ENCODE assay signal across 11 cellular contexts in the genomic region with DNA sequence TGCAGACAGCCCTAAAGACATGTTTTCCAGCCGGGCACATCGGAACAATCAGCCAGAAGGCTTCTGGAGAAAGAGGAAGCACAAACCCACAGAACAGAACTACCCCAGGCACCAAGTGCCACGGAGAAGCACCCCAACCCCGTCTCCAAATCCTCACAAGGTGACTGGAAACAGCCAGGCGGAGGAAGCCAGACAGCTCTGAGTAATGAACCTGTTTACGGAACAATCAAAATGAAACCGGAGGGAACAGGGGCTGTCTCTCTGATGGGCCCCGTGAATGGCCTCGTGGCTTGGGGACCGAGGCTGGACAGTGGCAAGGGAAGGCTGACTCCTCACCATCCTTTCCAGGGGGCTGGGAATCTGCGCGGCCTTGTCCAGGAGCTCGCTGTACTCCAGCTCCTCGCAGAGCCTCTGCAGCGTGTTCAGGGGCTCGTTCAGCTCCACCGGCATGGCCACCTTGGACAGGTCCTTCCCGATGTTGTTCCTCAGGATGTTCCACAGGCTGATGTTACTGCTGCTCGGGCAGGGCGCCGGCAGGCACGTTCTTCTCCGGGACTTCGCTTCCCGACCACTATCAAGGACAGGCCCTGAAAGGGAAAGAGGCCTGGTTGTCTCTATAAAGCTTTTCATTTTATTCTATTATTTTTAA.
A peak's percentile ranks its signal among the peaks of the same experiment; 100 is the strongest.
DNase-seq lines count a peak whose midpoint lies in the region; ATAC-seq, FAIRE-seq and TF ChIP-seq lines count a peak whose summit lies in the region.
"Had no signal": no experiment of that assay in that cellular context is flagged by ENCODE, and none has a peak within 500 bp of the region (broad histone marks: within the 10 kb centered on the region; RNA-seq: fewer than 3 reads in every experiment).

No MANE protein-coding gene starts in this region.

- no peak overlapping the region for H3K4me3 ChIP-seq in skeletal muscle tissue (ENCODE audit: low read length in 3 of 3)
- H3K4me3 ChIP-seq: SK-N-MC had no signal

- H3K4me1 Mint-ChIP-seq in activated naive CD8-positive, alpha-beta T cell treated with anti-CD3 and anti-CD28 coated beads for 36 hours = peaks cover 30% of the 10 kb centered on the region
- peaks cover 11% of the 10 kb centered on the region for H3K4me1 Mint-ChIP-seq in nephron progenitor cell

- TF ChIP-seq CTCF in nephron progenitor cell (IDR thresholded peaks at IDR 0.05) (no peak), D721Med (IDR thresholded peaks at IDR 0.05; ENCODE audit: insufficient read depth, missing control alignments) (no peak)

- H3K36me3 ChIP-seq in skeletal muscle tissue (ENCODE audit: control insufficient read depth in 3 of 3, insufficient read depth in 3 of 3, low read length in 3 of 3) = peaks cover 0 to 2% (median 0%) of the 10 kb centered on the region in 3 donors
- H3K36me3 ChIP-seq: neutrophil had no signal

- ATAC-seq in GM19025 (IDR thresholded peaks at IDR 0.05; ENCODE audit: low read depth, unreplicated experiment) = peak; percentile 42
- peak; percentile 46 for ATAC-seq in HG02852 (IDR thresholded peaks at IDR 0.05; ENCODE audit: unreplicated experiment)
- no peak for ATAC-seq in HG03139 (IDR thresholded peaks at IDR 0.05; ENCODE audit: unreplicated experiment)

- H3K9ac ChIP-seq in skeletal muscle tissue (ENCODE audit: low read depth in 1 of 3, low read length in 3 of 3) = no peak overlapping the region

- H3K4me3 Mint-ChIP-seq in activated naive CD8-positive, alpha-beta T cell treated with anti-CD3 and anti-CD28 coated beads for 36 hours = no peak overlapping the region
- H3K4me3 Mint-ChIP-seq in nephron progenitor cell = no peak overlapping the region

- no peaks in the 10 kb centered on the region for H3K27me3 Mint-ChIP-seq in activated naive CD8-positive, alpha-beta T cell treated with anti-CD3 and anti-CD28 coated beads for 36 hours
- H3K27me3 Mint-ChIP-seq in nephron progenitor cell (ENCODE audit: low read depth, poor library complexity) = peaks cover 5% of the 10 kb centered on the region

- H3K4me1 ChIP-seq in skeletal muscle tissue (ENCODE audit: control insufficient read depth in 3 of 3, insufficient read depth in 3 of 3, low read length in 3 of 3) = peaks cover 2 to 8% (median 2%) of the 10 kb centered on the region in 3 donors

- H3K27me3 ChIP-seq in skeletal muscle tissue (ENCODE audit: control insufficient read depth in 3 of 3, insufficient read depth in 3 of 3, low read length in 3 of 3) = no peaks in the 10 kb centered on the region

- no peaks in the 10 kb centered on the region for H3K9me3 Mint-ChIP-seq in activated naive CD8-positive, alpha-beta T cell treated with anti-CD3 and anti-CD28 coated beads for 36 hours
- H3K9me3 Mint-ChIP-seq in nephron progenitor cell = no peaks in the 10 kb centered on the region

- no peak for FAIRE-seq in D721Med (lab: Jason Lieb, UNC)

- peaks cover 49% of the 10 kb centered on the region for H3K36me3 Mint-ChIP-seq in activated naive CD8-positive, alpha-beta T cell treated with anti-CD3 and anti-CD28 coated beads for 36 hours
- H3K36me3 Mint-ChIP-seq in nephron progenitor cell (ENCODE audit: low read depth) = no peaks in the 10 kb centered on the region

- H3K27ac ChIP-seq in skeletal muscle tissue (ENCODE audit: low read depth, low read length) = peak overlapping the region; percentile 34
- H3K27ac ChIP-seq: neutrophil, SK-N-MC had no signal

- no peaks in the 10 kb centered on the region for H3K9me3 ChIP-seq in skeletal muscle tissue (ENCODE audit: control insufficient read depth in 3 of 3, low read length in 3 of 3)
- H3K9me3 ChIP-seq: neutrophil had no signal

- peak overlapping the region; percentile 74 for H3K27ac Mint-ChIP-seq in activated naive CD8-positive, alpha-beta T cell treated with anti-CD3 and anti-CD28 coated beads for 36 hours
- no peak overlapping the region for H3K27ac Mint-ChIP-seq in nephron progenitor cell

- DNase-seq in activated naive CD8-positive, alpha-beta T cell treated with anti-CD3 and anti-CD28 coated beads for 36 hours = no peak
- DNase-seq in EL (no peak), nephron progenitor cell (no peak), D721Med (ENCODE audit: insufficient read length, low spot score) (no peak)
- DNase-seq: activated naive CD4-positive, alpha-beta T cell treated with anti-CD3 and anti-CD28 coated beads, Interleukin-2, amount 50 U/mL, for 16 hours had no signal
